Comparison of ENCODE assay signal across 1 cellular context in the genomic region with DNA sequence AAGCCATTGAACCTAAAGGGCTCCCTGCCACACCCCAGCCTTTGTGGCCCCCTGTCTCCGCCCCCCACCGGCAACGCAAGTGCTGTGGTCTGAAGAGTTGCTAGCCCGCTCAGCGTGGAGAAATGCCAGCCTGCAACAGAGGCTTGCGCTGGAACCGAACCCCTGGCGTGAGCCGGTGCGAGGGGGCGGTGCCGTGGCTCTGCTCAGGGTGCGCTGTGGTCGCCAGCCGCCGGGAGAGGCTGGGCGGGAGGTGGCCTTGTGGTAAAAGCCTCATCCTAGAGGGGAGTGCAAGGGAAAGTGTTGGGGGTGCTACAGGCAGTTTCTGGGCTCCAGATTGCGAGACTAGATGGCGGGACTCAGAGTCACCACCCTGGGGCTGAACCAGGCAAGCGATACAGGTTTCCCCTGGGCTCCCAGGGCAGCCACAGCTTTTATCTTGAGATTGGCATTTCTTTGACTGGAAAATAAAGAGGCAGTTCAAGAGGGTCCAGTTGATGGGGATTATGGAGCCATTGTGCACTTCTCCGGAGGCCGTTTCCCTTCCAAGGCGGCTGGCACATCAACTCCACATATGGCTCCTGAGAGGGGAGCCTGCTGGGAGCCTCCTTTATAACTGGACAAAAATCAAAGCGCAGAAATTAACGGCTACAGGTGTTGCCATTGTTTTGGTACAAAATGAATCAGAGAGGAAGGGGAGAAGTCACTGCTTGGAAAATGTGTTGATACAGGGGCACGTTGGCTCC.
TF ChIP-seq lines count a peak whose summit lies in the region.

No MANE protein-coding gene starts in this region.

TF ChIP-seq in GM12878, 131 proteins besides CTCF, POLR2A, EP300 and RAD21 (continued from another document):
- TF ChIP-seq, protein P1, sequence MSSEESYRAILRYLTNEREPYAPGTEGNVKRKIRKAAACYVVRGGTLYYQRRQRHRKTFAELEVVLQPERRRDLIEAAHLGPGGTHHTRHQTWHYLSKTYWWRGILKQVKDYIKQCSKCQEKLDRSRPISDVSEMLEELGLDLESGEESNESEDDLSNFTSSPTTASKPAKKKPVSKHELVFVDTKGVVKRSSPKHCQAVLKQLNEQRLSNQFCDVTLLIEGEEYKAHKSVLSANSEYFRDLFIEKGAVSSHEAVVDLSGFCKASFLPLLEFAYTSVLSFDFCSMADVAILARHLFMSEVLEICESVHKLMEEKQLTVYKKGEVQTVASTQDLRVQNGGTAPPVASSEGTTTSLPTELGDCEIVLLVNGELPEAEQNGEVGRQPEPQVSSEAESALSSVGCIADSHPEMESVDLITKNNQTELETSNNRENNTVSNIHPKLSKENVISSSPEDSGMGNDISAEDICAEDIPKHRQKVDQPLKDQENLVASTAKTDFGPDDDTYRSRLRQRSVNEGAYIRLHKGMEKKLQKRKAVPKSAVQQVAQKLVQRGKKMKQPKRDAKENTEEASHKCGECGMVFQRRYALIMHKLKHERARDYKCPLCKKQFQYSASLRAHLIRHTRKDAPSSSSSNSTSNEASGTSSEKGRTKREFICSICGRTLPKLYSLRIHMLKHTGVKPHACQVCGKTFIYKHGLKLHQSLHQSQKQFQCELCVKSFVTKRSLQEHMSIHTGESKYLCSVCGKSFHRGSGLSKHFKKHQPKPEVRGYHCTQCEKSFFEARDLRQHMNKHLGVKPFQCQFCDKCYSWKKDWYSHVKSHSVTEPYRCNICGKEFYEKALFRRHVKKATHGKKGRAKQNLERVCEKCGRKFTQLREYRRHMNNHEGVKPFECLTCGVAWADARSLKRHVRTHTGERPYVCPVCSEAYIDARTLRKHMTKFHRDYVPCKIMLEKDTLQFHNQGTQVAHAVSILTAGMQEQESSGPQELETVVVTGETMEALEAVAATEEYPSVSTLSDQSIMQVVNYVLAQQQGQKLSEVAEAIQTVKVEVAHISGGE (CRISPR knock-in tag; IDR thresholded peaks at IDR 0.05), result no peak
- TF ChIP-seq FOS (IDR thresholded peaks at IDR 0.05; ENCODE audit: borderline replicate concordance, extremely low read depth, insufficient read length), result no peak
- peak; percentile 56; the same call in 1 of the 2 replicates for TF ChIP-seq RB1 (IDR thresholded peaks at IDR 0.05; ENCODE audit: borderline replicate concordance)
- no peak for TF ChIP-seq USF1 (IDR thresholded peaks at IDR 0.05; ENCODE audit: borderline replicate concordance, extremely low read length, insufficient read depth, low read depth, low read length)
- 0 out of 2 replicates have a peak, but pooled peaks have one; percentile 20 for TF ChIP-seq EED (IDR thresholded peaks at IDR 0.05; ENCODE audit: low read depth)
- no peak for TF ChIP-seq SMAD1 (IDR thresholded peaks at IDR 0.05; ENCODE audit: low read depth, partially characterized antibody)
- no peak for TF ChIP-seq STAT3 (IDR thresholded peaks at IDR 0.05; ENCODE audit: low read depth, low read length)
- TF ChIP-seq HDAC2 (IDR thresholded peaks at IDR 0.05), result no peak
- TF ChIP-seq, protein P2, sequence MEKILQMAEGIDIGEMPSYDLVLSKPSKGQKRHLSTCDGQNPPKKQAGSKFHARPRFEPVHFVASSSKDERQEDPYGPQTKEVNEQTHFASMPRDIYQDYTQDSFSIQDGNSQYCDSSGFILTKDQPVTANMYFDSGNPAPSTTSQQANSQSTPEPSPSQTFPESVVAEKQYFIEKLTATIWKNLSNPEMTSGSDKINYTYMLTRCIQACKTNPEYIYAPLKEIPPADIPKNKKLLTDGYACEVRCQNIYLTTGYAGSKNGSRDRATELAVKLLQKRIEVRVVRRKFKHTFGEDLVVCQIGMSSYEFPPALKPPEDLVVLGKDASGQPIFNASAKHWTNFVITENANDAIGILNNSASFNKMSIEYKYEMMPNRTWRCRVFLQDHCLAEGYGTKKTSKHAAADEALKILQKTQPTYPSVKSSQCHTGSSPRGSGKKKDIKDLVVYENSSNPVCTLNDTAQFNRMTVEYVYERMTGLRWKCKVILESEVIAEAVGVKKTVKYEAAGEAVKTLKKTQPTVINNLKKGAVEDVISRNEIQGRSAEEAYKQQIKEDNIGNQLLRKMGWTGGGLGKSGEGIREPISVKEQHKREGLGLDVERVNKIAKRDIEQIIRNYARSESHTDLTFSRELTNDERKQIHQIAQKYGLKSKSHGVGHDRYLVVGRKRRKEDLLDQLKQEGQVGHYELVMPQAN (conservative IDR thresholded peaks at IDR 0.05), result peak; percentile 50; the same call in 1 of the 2 replicates
- no peak for TF ChIP-seq HCFC1 (IDR thresholded peaks at IDR 0.05; ENCODE audit: low read length)
- TF ChIP-seq MTA3 (IDR thresholded peaks at IDR 0.05; ENCODE audit: borderline replicate concordance, low read length), result no peak
- TF ChIP-seq POLR2AphosphoS2 (IDR thresholded peaks at IDR 0.05; ENCODE audit: low read depth, low read length), result no peak
- TF ChIP-seq TBL1XR1 (IDR thresholded peaks at IDR 0.05; ENCODE audit: low read depth, low read length), result no peak
- 0 out of 2 replicates have a peak, but pooled peaks have one; percentile 53 for TF ChIP-seq ZNF217 (IDR thresholded peaks at IDR 0.05)
- peak; percentile 45 for TF ChIP-seq YY1 (IDR thresholded peaks at IDR 0.05; ENCODE audit: low read depth, low read length)
- TF ChIP-seq SMARCA5 (IDR thresholded peaks at IDR 0.05), result no peak
- no peak for TF ChIP-seq SRF (IDR thresholded peaks at IDR 0.05; ENCODE audit: low read depth in 2 of 2, low read length in 2 of 2)
- TF ChIP-seq ZNF24 (IDR thresholded peaks at IDR 0.05), result no peak
- TF ChIP-seq IKZF2 (IDR thresholded peaks at IDR 0.05), result peak in 1 of 2 experiments; percentile 53; a peak in 2 of 4 replicates
- peak; percentile 42 for TF ChIP-seq IKZF1 (conservative IDR thresholded peaks at IDR 0.05)
- peak; percentile 74 for TF ChIP-seq RUNX3 (IDR thresholded peaks at IDR 0.05; ENCODE audit: low read length)
- no peak for TF ChIP-seq SMAD5 (IDR thresholded peaks at IDR 0.05; ENCODE audit: low read depth)
- no peak for TF ChIP-seq CBX5 (IDR thresholded peaks at IDR 0.05; ENCODE audit: low read depth)
- TF ChIP-seq MLLT1 (IDR thresholded peaks at IDR 0.05), result 0 out of 2 replicates have a peak, but pooled peaks have one; percentile 62
- TF ChIP-seq CBX3 (IDR thresholded peaks at IDR 0.05; ENCODE audit: borderline replicate concordance, low read depth), result no peak
- no peak for TF ChIP-seq RBBP5 (conservative IDR thresholded peaks at IDR 0.05)
- TF ChIP-seq CHD2 (IDR thresholded peaks at IDR 0.05; ENCODE audit: borderline replicate concordance, low read depth, low read length), result 0 out of 2 replicates have a peak, but pooled peaks have one; percentile 19
- TF ChIP-seq RCOR1 (conservative IDR thresholded peaks at IDR 0.05; ENCODE audit: low read depth, low read length), result no peak
- TF ChIP-seq NFIC (IDR thresholded peaks at IDR 0.05; ENCODE audit: low read depth, low read length), result no peak
- no peak for TF ChIP-seq FOXM1 (IDR thresholded peaks at IDR 0.05; ENCODE audit: low read depth, low read length)
- TF ChIP-seq MYB (IDR thresholded peaks at IDR 0.05; ENCODE audit: borderline replicate concordance, low read depth, low read length), result no peak
- TF ChIP-seq RAD51 (IDR thresholded peaks at IDR 0.05), result no peak
- TF ChIP-seq EGR1 (IDR thresholded peaks at IDR 0.05; ENCODE audit: borderline replicate concordance in 1 of 2, low read depth in 2 of 2, low read length in 2 of 2), result peak in 1 of 2 experiments; percentile 40; a peak in 1 of 3 replicates
- TF ChIP-seq TAF1 (IDR thresholded peaks at IDR 0.05; ENCODE audit: borderline replicate concordance, low read depth, low read length), result no peak
